ENCODE assay signal across 9 cellular contexts in the genomic region with DNA sequence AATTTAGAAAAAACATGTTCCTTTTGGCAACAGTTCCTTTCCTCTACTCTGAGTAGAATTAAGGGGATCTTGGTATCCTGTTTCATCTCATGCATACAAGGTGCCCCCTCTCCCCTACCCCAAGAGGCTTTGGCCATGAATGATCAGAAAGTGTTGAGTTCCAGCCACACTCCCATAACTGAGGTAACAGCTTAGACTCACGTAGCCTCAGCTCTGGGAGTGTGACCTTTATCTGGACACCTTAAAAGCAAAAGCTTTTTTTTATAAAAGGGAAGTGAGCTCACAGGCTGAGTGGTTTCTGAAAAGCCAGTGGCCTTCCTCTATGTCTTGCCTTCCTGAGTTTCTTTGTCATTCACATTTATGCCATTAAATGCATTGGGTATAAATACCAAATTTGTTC. TPM values are rescaled to one million over a fixed set of nuclear protein-coding genes. Genes with fewer than 3 reads are reported as not detected.
A peak's percentile ranks its signal among the peaks of the same experiment; 100 is the strongest.
DNase-seq lines count a peak whose midpoint lies in the region; ATAC-seq and TF ChIP-seq lines count a peak whose summit lies in the region.
"Had no signal": no experiment of that assay in that cellular context is flagged by ENCODE, and none has a peak within 500 bp of the region (broad histone marks: within the 10 kb centered on the region; RNA-seq: fewer than 3 reads in every experiment).

No MANE protein-coding gene starts in this region.

- no TSS peak for BruUV-seq in Calu3 (replicated peaks; lab: Mats Ljungman, UMichigan)

- no peaks in the 10 kb centered on the region for H3K4me1 ChIP-seq in right cardiac atrium (ENCODE audit: control insufficient read depth, insufficient read depth, low read length)
- no peaks in the 10 kb centered on the region for H3K4me1 ChIP-seq in HAP-1
- no peaks in the 10 kb centered on the region for H3K4me1 ChIP-seq in testis

- in situ Hi-C loops in HAP-1 (cut with MboI; ENCODE audit: low sequenced_read_pairs) = no loop called here

- H3K27me3 ChIP-seq in right cardiac atrium (ENCODE audit: control insufficient read depth, insufficient read depth) (no peaks in the 10 kb centered on the region), HAP-1 (ENCODE audit: low read depth) (no peaks in the 10 kb centered on the region), testis (no peaks in the 10 kb centered on the region)

- DNase-seq in MV-4-11 (lab: John Stamatoyannopoulos, UW) (peak; percentile 73), right cardiac atrium (no peak), HAP-1 (ENCODE audit: low spot score in 2 of 2) (no peak), NCI-H69 (lab: John Stamatoyannopoulos, UW) (no peak), testis (no peak), Calu3 (no peak)

- no peak overlapping the region for H3K27ac ChIP-seq in right cardiac atrium (ENCODE audit: low read length)
- H3K27ac ChIP-seq in testis = no peak overlapping the region

- no peaks in the 10 kb centered on the region for H3K9me3 ChIP-seq in right cardiac atrium (ENCODE audit: control insufficient read depth, low read length)
- H3K9me3 ChIP-seq in HAP-1 = no peaks in the 10 kb centered on the region
- H3K9me3 ChIP-seq in testis = no peaks in the 10 kb centered on the region

- H3K4me3 Mint-ChIP-seq in Calu3 (ENCODE audit: low read depth, unreplicated experiment) = no peak overlapping the region

- CTCF ChIA-PET in Calu3 (lab: Charles Lee) = no interaction called here

- no peak for TF ChIP-seq CTCF in testis (IDR thresholded peaks at IDR 0.05)
- no peak for TF ChIP-seq CTCF in Calu3 (IDR thresholded peaks at IDR 0.05; ENCODE audit: unreplicated experiment)

- no peaks in the 10 kb centered on the region for H3K36me3 ChIP-seq in HAP-1 (replicated peaks)
- H3K36me3 ChIP-seq in testis (ENCODE audit: low read depth, missing control alignments) = no peaks in the 10 kb centered on the region

- H3K4me1 Mint-ChIP-seq in Calu3 (ENCODE audit: low read depth, unreplicated experiment) = peaks cover 27% of the 10 kb centered on the region

- H3K4me3 ChIP-seq in right cardiac atrium (ENCODE audit: low read length) (no peak overlapping the region), HAP-1 (no peak overlapping the region), testis (no peak overlapping the region)

- intact Hi-C loops in right cardiac atrium (cut with DNase I) = no loop called here
- intact Hi-C loops in testis (cut with DNase I; ENCODE audit: low total_unique reads) = no loop called here
- intact Hi-C loops in Calu3 (cut with micrococcal nuclease; ENCODE audit: unreplicated experiment) = no loop called here

- no peaks in the 10 kb centered on the region for H3K9me3 Mint-ChIP-seq in Calu3 (ENCODE audit: low read depth, unreplicated experiment)

- 33% methylated on average over 1 of the region's 1 CpG for WGBS in right cardiac atrium
- WGBS in testis, 2 donors = 67 to 71% methylated on average over 1 of the region's 1 CpG

- H3K27ac Mint-ChIP-seq in Calu3 (ENCODE audit: unreplicated experiment) = no peak overlapping the region

- TF ChIP-seq POLR2A in testis (IDR thresholded peaks at IDR 0.05) = no peak

- ATAC-seq in GM18520 (IDR thresholded peaks at IDR 0.05; ENCODE audit: unreplicated experiment) (peak; percentile 68), GM21786 (IDR thresholded peaks at IDR 0.05; ENCODE audit: unreplicated experiment) (peak; percentile 68), right cardiac atrium (peak; percentile 28 to 32)

- no peaks in the 10 kb centered on the region for H3K36me3 Mint-ChIP-seq in Calu3 (ENCODE audit: insufficient read depth, unreplicated experiment)

- no peaks in the 10 kb centered on the region for H3K27me3 Mint-ChIP-seq in Calu3 (ENCODE audit: unreplicated experiment)

RNA-seq across cellular contexts. Expression of gene HAVCR2, which starts 0.9 kb away (rescaled TPM):
- total RNA-seq in right cardiac atrium = 1 to 10 TPM; 4.7 to 5.2 (median 4.9) TPM
- polyA plus RNA-seq in right cardiac atrium = 1.8 TPM
- total RNA-seq in testis = 1 to 10 TPM; 3.1 to 3.2 TPM
- 3.6 TPM for polyA plus RNA-seq in testis (ENCODE audit: insufficient read depth, low read depth, low replicate concordance)
- total RNA-seq in Calu3 (2022) = 0.17 and 0.19 TPM in 2 replicates

RNA-seq across cellular contexts. Expression of gene MED7, which starts 32.9 kb away (rescaled TPM):
- total RNA-seq in right cardiac atrium (10 to 100 TPM in 3 of 4 donors, 1 to 10 TPM in 1; 9.6 to 10.6 (median 10.2) TPM), testis (10 to 100 TPM; 16.8 to 21.1 TPM), Calu3 (2022) (21.2 and 24.1 TPM in 2 replicates)
- polyA plus RNA-seq in right cardiac atrium (14.3 TPM), testis (ENCODE audit: insufficient read depth, low read depth, low replicate concordance) (50.3 TPM)

RNA-seq across cellular contexts. Expression of gene HAVCR1, which starts 50.8 kb away (rescaled TPM):
- total RNA-seq in right cardiac atrium = not detected
- not detected for polyA plus RNA-seq in right cardiac atrium
- 1 to 10 TPM; 1.1 to 1.7 TPM for total RNA-seq in testis
- 3.1 TPM for polyA plus RNA-seq in testis (ENCODE audit: insufficient read depth, low read depth, low replicate concordance)
- 5.8 and 6.0 TPM in 2 replicates for total RNA-seq in Calu3 (2022)
- total RNA-seq: LHCN-M2 had no signal

RNA-seq across cellular contexts. Expression of gene GARIN3, which starts 56.3 kb away (rescaled TPM):
- total RNA-seq in right cardiac atrium (not detected), testis (10 to 100 TPM; 11.5 to 27.8 TPM), Calu3 (2022) (not detected in 2 replicates)
- polyA plus RNA-seq in right cardiac atrium (not detected), testis (ENCODE audit: insufficient read depth, low read depth, low replicate concordance) (45.6 TPM)
- total RNA-seq: LHCN-M2 had no signal
